ENCODE assay signal across 8 cellular contexts in the genomic region with DNA sequence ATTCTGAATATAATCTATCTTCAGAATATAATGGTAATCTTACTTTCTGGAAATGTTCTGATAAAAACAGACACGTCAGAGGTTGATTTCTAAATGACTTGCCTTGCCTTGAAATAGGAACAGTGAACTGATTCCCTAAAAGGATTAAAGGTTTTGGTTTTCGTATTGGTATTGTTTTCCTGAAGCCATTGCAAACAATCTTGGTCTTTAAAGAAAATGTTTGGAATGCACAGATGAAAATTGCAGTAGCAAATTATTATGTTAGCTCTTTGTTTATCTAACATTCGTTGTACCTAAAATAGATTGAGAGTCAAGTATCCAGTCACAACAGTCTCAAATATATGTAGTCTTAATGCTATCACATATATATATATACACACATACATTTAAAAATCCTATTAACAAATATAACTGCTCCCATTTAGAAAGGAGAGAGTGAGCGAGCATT. TPM values are rescaled to one million over a fixed set of nuclear protein-coding genes. Genes with fewer than 3 reads are reported as not detected.
DNase-seq lines count a peak whose midpoint lies in the region; ATAC-seq and TF ChIP-seq lines count a peak whose summit lies in the region.

No MANE protein-coding gene starts in this region.

- peaks cover 48% of the 10 kb centered on the region for H3K4me1 Mint-ChIP-seq in activated CD8-positive, alpha-beta T cell treated with anti-CD3 and anti-CD28 coated beads, Interleukin-2, amount 10 ng/mL, durations not matched to agents 7 days and 5 days (ENCODE audit: low read depth)
- peaks cover 28% of the 10 kb centered on the region for H3K4me1 Mint-ChIP-seq in glutamatergic neuron (ENCODE audit: low read depth, unreplicated experiment)

- H3K9me3 ChIP-seq in HUES48 (ENCODE audit: control insufficient read depth, insufficient read depth, low read length) (no peaks in the 10 kb centered on the region), smooth muscle cell (replicated peaks; ENCODE audit: low read depth) (no peaks in the 10 kb centered on the region)

- DNase-seq in activated CD8-positive, alpha-beta T cell treated with anti-CD3 and anti-CD28 coated beads, Interleukin-2, amount 10 ng/mL, durations not matched to agents 7 days and 5 days: no peak
- DNase-seq in glutamatergic neuron: no peak
- no peak for DNase-seq in smooth muscle cell (lab: John Stamatoyannopoulos, UW; ENCODE audit: unreplicated experiment)
- no peak for DNase-seq in activated CD4-positive, alpha-beta T cell treated with anti-CD3 and anti-CD28 coated beads for 4 hours
- DNase-seq in cerebellum (ENCODE audit: low spot score): no peak

- POLR2A ChIA-PET in activated CD8-positive, alpha-beta T cell treated with anti-CD3 and anti-CD28 coated beads, Interleukin-2, amount 10 ng/mL, durations not matched to agents 7 days and 5 days (lab: Charles Lee): interaction anchor here (1.0 to 2.6 kb wide), 6 partner anchors 14 to 86 kb away, joined by 3 to 18 read pairs (median 4); no protein-coding TSS in a partner anchor

- H3K27ac ChIP-seq in HUES48 (ENCODE audit: low read depth, low read length) (peak overlapping the region; percentile 84), smooth muscle cell (ENCODE audit: low read depth) (peak overlapping the region; percentile 95)

- H3K36me3 ChIP-seq in HUES48 (ENCODE audit: control insufficient read depth, insufficient read depth, low read length): peaks cover 2% of the 10 kb centered on the region; the same call in 1 of the 2 replicates
- no peaks in the 10 kb centered on the region for H3K36me3 ChIP-seq in smooth muscle cell (ENCODE audit: low read depth)

- H3K79me2 ChIP-seq in smooth muscle cell (ENCODE audit: low read depth): peaks cover 65% of the 10 kb centered on the region

- peak overlapping the region; percentile 98 for H3K4me2 ChIP-seq in smooth muscle cell

- peaks cover 14% of the 10 kb centered on the region for H3K27me3 ChIP-seq in HUES48 (ENCODE audit: control insufficient read depth, insufficient read depth, low read length)
- no peaks in the 10 kb centered on the region for H3K27me3 ChIP-seq in smooth muscle cell (ENCODE audit: low read depth)

- H3K9ac ChIP-seq in HUES48 (ENCODE audit: low read depth, low read length) (peak overlapping the region; percentile 96; the same call in 1 of the 2 replicates), smooth muscle cell (ENCODE audit: low read depth) (peak overlapping the region; percentile 97)

- H3K9me3 Mint-ChIP-seq in activated CD8-positive, alpha-beta T cell treated with anti-CD3 and anti-CD28 coated beads, Interleukin-2, amount 10 ng/mL, durations not matched to agents 7 days and 5 days (ENCODE audit: insufficient read depth): no peaks in the 10 kb centered on the region
- peaks cover 14% of the 10 kb centered on the region for H3K9me3 Mint-ChIP-seq in glutamatergic neuron (ENCODE audit: unreplicated experiment)

- no peak for TF ChIP-seq CTCF in glutamatergic neuron (IDR thresholded peaks at IDR 0.05; ENCODE audit: partially characterized antibody, unreplicated experiment)
- no peak for TF ChIP-seq CTCF in smooth muscle cell (IDR thresholded peaks at IDR 0.05; ENCODE audit: borderline replicate concordance, insufficient read depth, poor library complexity, severe bottlenecking)

- peaks cover 36% of the 10 kb centered on the region for H3K36me3 Mint-ChIP-seq in activated CD8-positive, alpha-beta T cell treated with anti-CD3 and anti-CD28 coated beads, Interleukin-2, amount 10 ng/mL, durations not matched to agents 7 days and 5 days (ENCODE audit: low read depth)
- no peaks in the 10 kb centered on the region for H3K36me3 Mint-ChIP-seq in glutamatergic neuron (ENCODE audit: unreplicated experiment)

- H3K27ac Mint-ChIP-seq in activated CD8-positive, alpha-beta T cell treated with anti-CD3 and anti-CD28 coated beads, Interleukin-2, amount 10 ng/mL, durations not matched to agents 7 days and 5 days: peak overlapping the region; percentile 48
- peak overlapping the region; percentile 97 for H3K27ac Mint-ChIP-seq in glutamatergic neuron (ENCODE audit: unreplicated experiment)

- H4K20me1 ChIP-seq in smooth muscle cell (ENCODE audit: low read depth): peaks cover 47% of the 10 kb centered on the region

- peaks cover 54% of the 10 kb centered on the region for H3K4me1 ChIP-seq in HUES48 (ENCODE audit: control insufficient read depth, insufficient read depth, low read length)
- H3K4me1 ChIP-seq in smooth muscle cell (ENCODE audit: low read depth): peaks cover 34% of the 10 kb centered on the region

- CTCF ChIA-PET in activated CD8-positive, alpha-beta T cell treated with anti-CD3 and anti-CD28 coated beads, Interleukin-2, amount 10 ng/mL, durations not matched to agents 7 days and 5 days (lab: Charles Lee): interaction anchor here (0.7 to 5.8 kb wide), 12 partner anchors 13 to 346 kb away, joined by 3 to 53 read pairs (median 7); partner anchors contain the start of gene MED4

- H3K4me3 ChIP-seq in HUES48 (ENCODE audit: low read depth, low read length) (peak overlapping the region; percentile 88), smooth muscle cell (peak overlapping the region; percentile 99)

- peak overlapping the region; percentile 80 for H2AFZ ChIP-seq in smooth muscle cell (ENCODE audit: low read depth)

- peak overlapping the region; percentile 94 for H3K4me3 Mint-ChIP-seq in activated CD8-positive, alpha-beta T cell treated with anti-CD3 and anti-CD28 coated beads, Interleukin-2, amount 10 ng/mL, durations not matched to agents 7 days and 5 days
- peak overlapping the region; percentile 93 for H3K4me3 Mint-ChIP-seq in glutamatergic neuron (ENCODE audit: unreplicated experiment)

- 7% methylated on average over 4 of the region's 4 CpGs for WGBS in smooth muscle cell (ENCODE audit: low lambda C conversion rate)

- H3F3A ChIP-seq in smooth muscle cell (ENCODE audit: low read depth): peaks cover 16% of the 10 kb centered on the region

- H3K27me3 Mint-ChIP-seq in activated CD8-positive, alpha-beta T cell treated with anti-CD3 and anti-CD28 coated beads, Interleukin-2, amount 10 ng/mL, durations not matched to agents 7 days and 5 days (ENCODE audit: low read depth): no peaks in the 10 kb centered on the region
- H3K27me3 Mint-ChIP-seq in glutamatergic neuron (ENCODE audit: unreplicated experiment): peaks cover 4% of the 10 kb centered on the region

- no peak for ATAC-seq in activated CD8-positive, alpha-beta T cell treated with anti-CD3 and anti-CD28 coated beads, Interleukin-2, amount 10 ng/mL, durations not matched to agents 7 days and 5 days
- ATAC-seq in GM18909 (IDR thresholded peaks at IDR 0.05; ENCODE audit: poor library complexity, unreplicated experiment): no peak
- ATAC-seq in HG02885 (IDR thresholded peaks at IDR 0.05; ENCODE audit: poor library complexity, unreplicated experiment): no peak

RNA-seq across cellular contexts. Expression of gene ITM2B, which starts 1.7 kb away (rescaled TPM):
- 100 to 1,000 TPM; 243 to 244 TPM for total RNA-seq in activated CD8-positive, alpha-beta T cell treated with anti-CD3 and anti-CD28 coated beads, Interleukin-2, amount 10 ng/mL, durations not matched to agents 7 days and 5 days
- total RNA-seq in glutamatergic neuron (ENCODE audit: unreplicated experiment) (236 TPM), smooth muscle cell (459 and 557 TPM in 2 replicates), cerebellum (117 TPM)
- polyA plus RNA-seq in smooth muscle cell: 397 and 411 TPM in 2 replicates
